1 cellular context compared by ENCODE assay signal in the genomic region with DNA sequence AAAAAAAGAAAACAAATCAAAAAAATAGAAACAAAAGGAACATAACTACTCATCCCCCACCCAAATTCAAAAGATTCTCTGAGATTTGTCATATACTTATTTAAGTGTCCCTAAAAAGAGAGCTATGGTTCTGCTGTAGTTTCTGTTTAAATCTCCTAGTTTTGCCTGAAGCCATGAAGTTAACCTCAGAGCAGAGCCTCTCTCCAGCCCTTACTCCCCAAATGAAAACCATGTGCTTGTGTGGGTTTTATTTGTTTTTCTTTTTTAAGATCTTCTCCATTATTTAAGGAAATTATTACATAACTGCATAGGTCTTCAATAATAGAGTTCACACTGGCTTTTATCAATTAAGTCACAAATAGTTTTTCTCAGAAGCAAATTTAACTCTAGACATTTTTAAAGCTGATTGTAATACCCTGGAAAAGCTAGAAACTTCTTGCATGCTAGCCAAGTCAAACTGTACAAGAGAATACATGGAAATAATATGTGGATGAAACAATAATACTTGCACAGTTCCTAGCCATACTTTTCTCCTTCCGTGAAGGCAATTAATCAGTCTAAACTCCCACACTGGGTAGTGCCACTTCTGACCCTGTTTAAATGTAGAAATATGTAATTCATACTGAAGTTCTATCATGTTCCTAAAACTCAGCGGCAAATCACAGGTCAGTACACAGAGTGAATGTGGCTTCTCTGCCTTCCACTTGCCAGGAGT.
TF ChIP-seq lines count a peak whose summit lies in the region.

No MANE protein-coding gene starts in this region.

TF ChIP-seq in IMR-90, 13 proteins besides CTCF, POLR2A, EP300 and RAD21 (continued from another document):
- TF ChIP-seq ELK1 (IDR thresholded peaks at IDR 0.05; ENCODE audit: borderline replicate concordance, low read depth, low read length) (no peak), MAZ (IDR thresholded peaks at IDR 0.05; ENCODE audit: borderline replicate concordance, low read depth, low read length) (no peak), RCOR1 (IDR thresholded peaks at IDR 0.05; ENCODE audit: insufficient replicate concordance, low read length) (no peak), FOS (IDR thresholded peaks at IDR 0.05; ENCODE audit: low read depth, low read length) (no peak), USF2 (IDR thresholded peaks at IDR 0.05; ENCODE audit: low read depth, low read length) (no peak)
